15 cellular contexts compared by ENCODE assay signal in genomic region chr11:45087301-45087700, GRCh38. TPM values are rescaled to one million over a fixed set of nuclear protein-coding genes. Genes with fewer than 3 reads are reported as not detected.
A peak's percentile ranks its signal among the peaks of the same experiment; 100 is the strongest.
DNase-seq lines count a peak whose midpoint lies in the region; ATAC-seq and TF ChIP-seq lines count a peak whose summit lies in the region.
"Had no signal": no experiment of that assay in that cellular context is flagged by ENCODE, and none has a peak within 500 bp of the region (broad histone marks: within the 10 kb centered on the region; RNA-seq: fewer than 3 reads in every experiment).

No MANE protein-coding gene starts in this region.

- H4K91ac ChIP-seq in mesenchymal stem cell (ENCODE audit: low read length) = peak overlapping the region; percentile 91

- H3K4me1 Mint-ChIP-seq in GM23338 (peaks cover 84% of the 10 kb centered on the region), T-helper 17 cell (peaks cover 16% of the 10 kb centered on the region), immature natural killer cell (peaks cover 59 to 85% of the 10 kb centered on the region in 2 donors)

- no peak overlapping the region for H3K4me3 ChIP-seq in AG10803 (ENCODE audit: low read length)
- H3K4me3 ChIP-seq in GM23338 = no peak overlapping the region
- H3K4me3 ChIP-seq in mesenchymal stem cell (ENCODE audit: insufficient read depth in 1 of 2, low read depth in 1 of 2, low read length in 2 of 2) = no peak overlapping the region
- H3K4me3 ChIP-seq: prostate gland had no signal

- H3K9me2 ChIP-seq in GM23338 (ENCODE audit: insufficient read depth) = peaks cover 9% of the 10 kb centered on the region

- H3K4me1 ChIP-seq in GM23338 (ENCODE audit: insufficient read depth) (peaks cover 61% of the 10 kb centered on the region), mesenchymal stem cell (ENCODE audit: control insufficient read depth, insufficient read depth, low read depth, low read length) (peaks cover 29% of the 10 kb centered on the region)
- H3K4me1 ChIP-seq: prostate gland had no signal

- no peak overlapping the region for H2BK5ac ChIP-seq in mesenchymal stem cell (ENCODE audit: low read depth, low read length, poor library complexity, severe bottlenecking)

- H3K4me3 Mint-ChIP-seq in GM23338 (no peak overlapping the region; the same call in 2 of the 3 replicates), T-helper 17 cell (no peak overlapping the region), immature natural killer cell (no peak overlapping the region)
- H3K4me3 Mint-ChIP-seq: CD4-positive, CD25-positive, alpha-beta regulatory T cell; mesothelial cell of epicardium had no signal

- H3K9me3 Mint-ChIP-seq in GM23338 (0 out of 3 replicates have a peak, but pooled peaks cover 4% of the 10 kb centered on the region), immature natural killer cell (peaks cover 0 to under 1% (median 0%) of the 10 kb centered on the region in 6 donors)
- H3K9me3 Mint-ChIP-seq: CD4-positive, CD25-positive, alpha-beta regulatory T cell; mesothelial cell of epicardium had no signal

- H3K4me2 ChIP-seq in GM23338 (peak overlapping the region; percentile 28; the same call in 1 of the 2 replicates), mesenchymal stem cell (ENCODE audit: low read length, poor library complexity, severe bottlenecking) (no peak overlapping the region)

- H2AFZ ChIP-seq in GM23338 = peak overlapping the region; percentile 70
- no peak overlapping the region for H2AFZ ChIP-seq in mesenchymal stem cell (ENCODE audit: low read depth, low read length)

- DNase-seq in AG10803 (ENCODE audit: low read depth) = peak; percentile 74
- no peak for DNase-seq in GM23338 (ENCODE audit: low spot score)
- DNase-seq in T-helper 17 cell = no peak
- DNase-seq in mesenchymal stem cell = peak; percentile 90
- DNase-seq in 8988T = no peak
- DNase-seq in immature natural killer cell = no peak
- DNase-seq: activated CD8-positive, alpha-beta memory T cell treated with anti-CD3 and anti-CD28 coated beads, Interleukin-2, amount 50 U/mL, for 4 hours; CD4-positive, CD25-positive, alpha-beta regulatory T cell; KBM-7; NCI-H446 treated with DMSO at 0.1 percent for 48 hours; stimulated activated naive CD4-positive, alpha-beta T cell treated with Interleukin-2 at 50 U/mL for 16 hours had no signal

- no peak overlapping the region for H2BK15ac ChIP-seq in mesenchymal stem cell (ENCODE audit: low read depth, poor library complexity, severe bottlenecking)

- peak overlapping the region; percentile 86 to 87 for H3K18ac ChIP-seq in mesenchymal stem cell (ENCODE audit: low read depth in 1 of 2, low read length in 2 of 2)

- H3K4ac ChIP-seq in mesenchymal stem cell (ENCODE audit: low read depth in 1 of 2, low read length in 2 of 2) = peak overlapping the region in 1 of 2 experiments; percentile 90

- no peak overlapping the region for H3K27ac ChIP-seq in GM23338 (ENCODE audit: low read depth)
- H3K27ac ChIP-seq in mesenchymal stem cell (ENCODE audit: low read length, poor library complexity, severe bottlenecking) = no peak overlapping the region
- H3K27ac ChIP-seq: prostate gland had no signal

- H3K14ac ChIP-seq in mesenchymal stem cell (ENCODE audit: low read length in 2 of 2) = no peak overlapping the region

- H3K36me3 Mint-ChIP-seq in GM23338 (ENCODE audit: low read depth) = no peaks in the 10 kb centered on the region; the same call in 2 of the 3 replicates
- no peaks in the 10 kb centered on the region for H3K36me3 Mint-ChIP-seq in T-helper 17 cell (ENCODE audit: low read depth)
- H3K36me3 Mint-ChIP-seq in immature natural killer cell = peaks cover 0 to 8% (median 0%) of the 10 kb centered on the region in 3 donors
- H3K36me3 Mint-ChIP-seq: CD4-positive, CD25-positive, alpha-beta regulatory T cell; mesothelial cell of epicardium had no signal

- peak overlapping the region; percentile 96 for H2BK120ac ChIP-seq in mesenchymal stem cell (ENCODE audit: low read depth, low read length)

- H3K27me3 Mint-ChIP-seq in GM23338 (ENCODE audit: insufficient read depth, low read depth, poor library complexity) (peaks cover 23% of the 10 kb centered on the region), T-helper 17 cell (peaks cover 6% of the 10 kb centered on the region), immature natural killer cell (ENCODE audit: low read depth in 3 of 3) (peaks cover 0 to 14% (median 5%) of the 10 kb centered on the region in 3 donors)

- H2BK12ac ChIP-seq in mesenchymal stem cell (ENCODE audit: low read length in 2 of 2) = peak overlapping the region; percentile 71 to 99

- no peak overlapping the region for H4K8ac ChIP-seq in mesenchymal stem cell (ENCODE audit: low read length)

- H3K9ac ChIP-seq in mesenchymal stem cell (ENCODE audit: low read length) = no peak overlapping the region

- no peak for ATAC-seq in GM23338
- no peak for ATAC-seq in T-helper 17 cell
- no peak for ATAC-seq in GM21528 (IDR thresholded peaks at IDR 0.05; ENCODE audit: low FRiP score, unreplicated experiment)
- no peak for ATAC-seq in HG03520 (IDR thresholded peaks at IDR 0.05; ENCODE audit: unreplicated experiment)

- H3K79me1 ChIP-seq in mesenchymal stem cell (replicated peaks; ENCODE audit: low read length, poor library complexity, severe bottlenecking) = no peaks in the 10 kb centered on the region

- H3K27ac Mint-ChIP-seq in GM23338 = no peak overlapping the region
- peak overlapping the region; percentile 34 for H3K27ac Mint-ChIP-seq in T-helper 17 cell
- H3K27ac Mint-ChIP-seq in immature natural killer cell = no peak overlapping the region
- H3K27ac Mint-ChIP-seq: mesothelial cell of epicardium had no signal

- H3K27me3 ChIP-seq in GM23338 (ENCODE audit: insufficient read depth) (no peaks in the 10 kb centered on the region), mesenchymal stem cell (ENCODE audit: control insufficient read depth in 1 of 2, insufficient read depth in 1 of 2, low read length in 2 of 2) (peaks cover 7 to 12% of the 10 kb centered on the region in 2 experiments)

- TF ChIP-seq CTCF in AG10803 (conservative IDR thresholded peaks at IDR 0.05; ENCODE audit: low read length) (no peak), GM23338 (conservative IDR thresholded peaks at IDR 0.05; ENCODE audit: low read depth in 2 of 2) (no peak)

- 26% methylated on average over 4 of the region's 4 CpGs for WGBS in mesenchymal stem cell

- no peaks in the 10 kb centered on the region for H3K79me2 ChIP-seq in GM23338 (replicated peaks; ENCODE audit: insufficient read depth)

- H3K36me3 ChIP-seq in GM23338 (ENCODE audit: insufficient read depth) (no peaks in the 10 kb centered on the region), mesenchymal stem cell (ENCODE audit: control insufficient read depth in 1 of 2, insufficient read depth in 2 of 2, low read depth in 1 of 2, low read length in 2 of 2) (no peaks in the 10 kb centered on the region)
- H3K36me3 ChIP-seq: prostate gland had no signal

- H2AK5ac ChIP-seq in mesenchymal stem cell (ENCODE audit: low read length, severe bottlenecking) = no peak overlapping the region

- no peak overlapping the region for H3K23ac ChIP-seq in mesenchymal stem cell (ENCODE audit: low read length in 2 of 2)

- no peaks in the 10 kb centered on the region for H4K20me1 ChIP-seq in GM23338 (replicated peaks; ENCODE audit: insufficient read depth)

- peaks cover 12% of the 10 kb centered on the region for H3F3A ChIP-seq in GM23338 (replicated peaks; ENCODE audit: low read depth)

- no peaks in the 10 kb centered on the region for H3K9me3 ChIP-seq in T-helper 17 cell (ENCODE audit: control insufficient read depth, low read length, poor library complexity, severe bottlenecking)
- no peaks in the 10 kb centered on the region for H3K9me3 ChIP-seq in mesenchymal stem cell (ENCODE audit: control insufficient read depth, low read length)
- H3K9me3 ChIP-seq: prostate gland had no signal

TF ChIP-seq in GM23338, 12 proteins besides CTCF, POLR2A, EP300 and RAD21 (continues in another document):
- TF ChIP-seq JUNB (IDR thresholded peaks at IDR 0.05; ENCODE audit: unreplicated experiment) (no peak), ZNF114 (CRISPR knock-in tag; IDR thresholded peaks at IDR 0.05) (no peak), NANOG (IDR thresholded peaks at IDR 0.05; ENCODE audit: borderline replicate concordance) (no peak), ETS1 (IDR thresholded peaks at IDR 0.05) (no peak), POLR2AphosphoS5 (IDR thresholded peaks at IDR 0.05; ENCODE audit: low read depth) (no peak)

RNA-seq across cellular contexts. Expression of gene PRDM11, which starts 59.1 kb away (rescaled TPM):
- total RNA-seq in GM23338 (2014; rRNA removed; shearing (Covaris generic)) = 10.4 and 13.4 TPM in 2 replicates
- polyA plus RNA-seq in GM23338 (2016; fragmentation: Nextera tagmentation; extraction: Ambion mirVana) (0.97 and 1.1 TPM in 2 replicates), immature natural killer cell (1 to 10 TPM in 1 of 3 donors, under 1 TPM in 2; 0.84 to 1.2 (median 0.94) TPM)
- 1 to 10 TPM; 4.6 to 6.5 TPM for total RNA-seq in T-helper 17 cell
- polyA plus RNA-seq in mesenchymal stem cell (2013, experiment 1 of 2) = 4.6 TPM
- polyA plus RNA-seq in mesenchymal stem cell (2013, experiment 2 of 2) = 5.2 TPM

Comparison
In these comparisons a context has a peak if more than half of its experiments do, and no peak if none do; other contexts are left out.
1. DNase-seq: peak in AG10803 (single experiment) and mesenchymal stem cell (single experiment); none in GM23338 (single experiment), T-helper 17 cell (0 of 3), 8988T (single experiment) and immature natural killer cell (0 of 3).